In genomic region chr4:120517966-120518365, GRCh38 we compare ENCODE assay signal across 9 cellular contexts.
DNase-seq lines count a peak whose midpoint lies in the region; ATAC-seq and TF ChIP-seq lines count a peak whose summit lies in the region.
"Had no signal": no experiment of that assay in that cellular context is flagged by ENCODE, and none has a peak within 500 bp of the region (broad histone marks: within the 10 kb centered on the region; RNA-seq: fewer than 3 reads in every experiment).

No MANE protein-coding gene starts in this region.

- H3K9me3 Mint-ChIP-seq in activated T-cell treated with anti-CD3 and anti-CD28 coated beads, Interleukin-2, amount 50 U/mL, for 72 hours = no peaks in the 10 kb centered on the region

- TF ChIP-seq CTCF in cardiac fibroblast (IDR thresholded peaks at IDR 0.05; ENCODE audit: low read depth, low read length) = no peak

- no peak for ATAC-seq in activated T-cell treated with anti-CD3 and anti-CD28 coated beads, Interleukin-2, amount 50 U/mL, for 72 hours (replicated peaks in 1 of 2)
- no peak for ATAC-seq in HG02938 (IDR thresholded peaks at IDR 0.05; ENCODE audit: unreplicated experiment)

- no peak overlapping the region for H3K27ac Mint-ChIP-seq in activated T-cell treated with anti-CD3 and anti-CD28 coated beads, Interleukin-2, amount 50 U/mL, for 72 hours

- H3K4me3 ChIP-seq in cardiac fibroblast (replicated peaks in 1 of 2; ENCODE audit: low read depth in 2 of 2, low read length in 2 of 2) = peak overlapping the region in 1 of 2 donors; percentile 16

- H3K36me3 Mint-ChIP-seq in activated T-cell treated with anti-CD3 and anti-CD28 coated beads, Interleukin-2, amount 50 U/mL, for 72 hours (ENCODE audit: insufficient read depth in 2 of 2) = no peaks in the 10 kb centered on the region

- DNase-seq in CMK (ENCODE audit: low read depth) = peak; percentile 43
- peak; percentile 91 for DNase-seq in HT1080 (ENCODE audit: low read depth)
- DNase-seq in cardiac fibroblast (ENCODE audit: low read depth in 2 of 2) = peak; percentile 93 to 96
- DNase-seq in mucosa of gallbladder (ENCODE audit: low spot score) = peak; percentile 61
- DNase-seq in occipital lobe (lab: John Stamatoyannopoulos, UW) = no peak
- no peak for DNase-seq in activated T-cell treated with anti-CD3 and anti-CD28 coated beads, Interleukin-2, amount 50 U/mL, for 72 hours
- no peak for DNase-seq in central memory CD4-positive, alpha-beta T cell
- DNase-seq: SW 1271 had no signal

- H3K4me1 Mint-ChIP-seq in activated T-cell treated with anti-CD3 and anti-CD28 coated beads, Interleukin-2, amount 50 U/mL, for 72 hours (ENCODE audit: low read depth) = no peaks in the 10 kb centered on the region

- no peak overlapping the region for H3K4me3 Mint-ChIP-seq in activated T-cell treated with anti-CD3 and anti-CD28 coated beads, Interleukin-2, amount 50 U/mL, for 72 hours

- peaks cover 6% of the 10 kb centered on the region for H3K27me3 Mint-ChIP-seq in activated T-cell treated with anti-CD3 and anti-CD28 coated beads, Interleukin-2, amount 50 U/mL, for 72 hours (ENCODE audit: low read depth)

Comparison
In these comparisons a context has a peak if more than half of its experiments do, and no peak if none do; other contexts are left out.
1. DNase-seq: peak in CMK (single experiment), HT1080 (single experiment), cardiac fibroblast (2 of 2) and mucosa of gallbladder (single experiment); none in occipital lobe (single experiment), activated T-cell treated with anti-CD3 and anti-CD28 coated beads, Interleukin-2, amount 50 U/mL, for 72 hours (0 of 2) and central memory CD4-positive, alpha-beta T cell (single experiment).